7 cellular contexts compared by ENCODE assay signal in the genomic region with DNA sequence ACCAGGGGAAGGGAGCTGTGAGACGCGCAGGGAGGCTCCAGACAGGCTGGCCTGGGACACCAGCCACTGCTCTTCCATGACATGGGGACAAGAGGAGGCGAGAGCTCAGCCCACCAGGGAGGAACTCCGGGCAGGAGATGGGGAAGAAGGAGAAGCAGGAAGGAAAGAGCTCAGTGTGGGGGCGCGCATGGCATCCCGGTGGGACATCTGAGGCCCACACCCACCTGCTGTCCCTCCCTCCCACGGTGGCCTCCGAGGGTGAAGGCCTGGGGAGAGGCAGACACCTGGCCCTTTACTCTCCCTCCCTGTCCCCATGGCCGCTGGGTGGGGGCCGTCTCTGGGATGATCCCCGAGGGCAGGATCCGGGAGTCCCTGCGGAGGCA. TPM values are rescaled to one million over a fixed set of nuclear protein-coding genes. Genes with fewer than 3 reads are reported as not detected.
DNase-seq lines count a peak whose midpoint lies in the region; ATAC-seq, FAIRE-seq and TF ChIP-seq lines count a peak whose summit lies in the region.
"Not testable (repeated sequence)": the region's sequence is repeated elsewhere in the genome, so short reads cannot be mapped to it uniquely, and the experiment has no call there.
"Had no signal": no experiment of that assay in that cellular context is flagged by ENCODE, and none has a peak within 500 bp of the region (broad histone marks: within the 10 kb centered on the region; RNA-seq: fewer than 3 reads in every experiment).

No MANE protein-coding gene starts in this region.

- FAIRE-seq in GM12878 (lab: Jason Lieb, UNC) = not testable (repeated sequence)

- peaks cover 18% of the 10 kb centered on the region; the same call in 1 of the 2 replicates for H3F3A ChIP-seq in GM23338 (replicated peaks; ENCODE audit: low read depth)
- H3F3A ChIP-seq in SU-DHL-6 (ENCODE audit: insufficient read depth) = not testable (repeated sequence)

- RAD21 ChIA-PET in GM12878 (lab: Charles Lee; ENCODE audit: unreplicated experiment) = interaction anchor here (0.9 to 1.6 kb wide), 2 partner anchors 59 to 75 kb away, joined by 3 read pairs; no protein-coding TSS in a partner anchor

- not testable (repeated sequence) for TF ChIP-seq CTCF in GM23338 (conservative IDR thresholded peaks at IDR 0.05; ENCODE audit: low read depth in 2 of 2); SU-DHL-6 (IDR thresholded peaks at IDR 0.05; ENCODE audit: insufficient read depth, low read length, poor library complexity, severe bottlenecking); GM12878 (IDR thresholded peaks at IDR 0.05 in 2 of 3, conservative IDR thresholded peaks at IDR 0.05 in 1 of 3; ENCODE audit: control insufficient read depth in 2 of 3, extremely low read depth in 1 of 3, insufficient read depth in 1 of 3, low read depth in 3 of 3, low read length in 3 of 3); right atrium auricular region (IDR thresholded peaks at IDR 0.05); osteocyte (IDR thresholded peaks at IDR 0.05); uterus (IDR thresholded peaks at IDR 0.05)

- H3K27ac ChIP-seq in GM23338 (ENCODE audit: low read depth) = peak overlapping the region; percentile 84; the same call in 1 of the 2 replicates
- H3K27ac ChIP-seq in SU-DHL-6 (ENCODE audit: low read depth, low read length) = peak overlapping the region; percentile 66; the same call in 1 of the 2 replicates
- H3K27ac ChIP-seq in GM12878 (ENCODE audit: control insufficient read depth, insufficient read depth) = not testable (repeated sequence)
- peak overlapping the region; percentile 87 to 89 for H3K27ac ChIP-seq in right atrium auricular region
- H3K27ac ChIP-seq in uterus = peak overlapping the region; percentile 88 to 90

- not testable (repeated sequence) for H3K9me3 Mint-ChIP-seq in GM23338; osteocyte (ENCODE audit: unreplicated experiment)

- in situ Hi-C loops in GM12878 (cut with MboI) = not testable (repeated sequence)

- TF ChIP-seq EP300 in GM12878 (IDR thresholded peaks at IDR 0.05; ENCODE audit: borderline replicate concordance in 1 of 2, control insufficient read depth in 1 of 2, low read depth in 2 of 2, low read length in 2 of 2) = not testable (repeated sequence)

- H3K27me3 Mint-ChIP-seq in GM23338 (ENCODE audit: insufficient read depth, low read depth, poor library complexity) = peaks cover 19% of the 10 kb centered on the region
- H3K27me3 Mint-ChIP-seq in osteocyte (ENCODE audit: unreplicated experiment) = not testable (repeated sequence)

- not testable (repeated sequence) for H3K36me3 Mint-ChIP-seq in GM23338 (ENCODE audit: low read depth); osteocyte (ENCODE audit: unreplicated experiment)

- H3K4me1 Mint-ChIP-seq in GM23338 (peaks cover 52% of the 10 kb centered on the region), osteocyte (ENCODE audit: unreplicated experiment) (peaks cover 14% of the 10 kb centered on the region)

- not testable (repeated sequence) for H3K36me3 ChIP-seq in GM23338 (ENCODE audit: insufficient read depth); SU-DHL-6 (ENCODE audit: low read length); GM12878 (ENCODE audit: control insufficient read depth in 2 of 2, insufficient read depth in 2 of 2, low read length in 1 of 2); right atrium auricular region; uterus

- not testable (repeated sequence) for TF ChIP-seq RAD21 in GM12878 (IDR thresholded peaks at IDR 0.05; ENCODE audit: insufficient read depth, low read depth, low read length)

- CTCF ChIA-PET in GM12878 (lab: Yijun Ruan, JAX) = interaction anchor here (0.6 to 1.8 kb wide), 2 partner anchors 37 to 424 kb away, joined by 4 to 5 read pairs; no protein-coding TSS in a partner anchor

- H3K4me3 Mint-ChIP-seq in GM23338 = peak overlapping the region; percentile 72
- peak overlapping the region; percentile 57 for H3K4me3 Mint-ChIP-seq in osteocyte (ENCODE audit: unreplicated experiment)

- H3K9me2 ChIP-seq in GM23338 (ENCODE audit: insufficient read depth); SU-DHL-6 (replicated peaks; ENCODE audit: insufficient read depth, low read length): not testable (repeated sequence)

- BruUV-seq in GM12878 (replicated peaks; lab: Mats Ljungman, UMichigan) = not testable (repeated sequence)

- not testable (repeated sequence) for TF ChIP-seq POLR2A in GM12878 (IDR thresholded peaks at IDR 0.05; ENCODE audit: low read depth, low read length); uterus (IDR thresholded peaks at IDR 0.05)

- not testable (repeated sequence) for H2AFZ ChIP-seq in GM23338; SU-DHL-6 (ENCODE audit: low read depth, low read length, severe bottlenecking); GM12878 (ENCODE audit: control insufficient read depth, low read depth, low read length)

- not testable (repeated sequence) for H4K20me1 ChIP-seq in GM23338 (replicated peaks; ENCODE audit: insufficient read depth); SU-DHL-6 (ENCODE audit: low read depth, low read length); GM12878 (ENCODE audit: control insufficient read depth, insufficient read depth)

- H3K9ac ChIP-seq in SU-DHL-6 (ENCODE audit: low read length) = peak overlapping the region; percentile 65
- not testable (repeated sequence) for H3K9ac ChIP-seq in GM12878 (ENCODE audit: control insufficient read depth, insufficient read depth, low read length)

- peak overlapping the region; percentile 82 for H3K4me2 ChIP-seq in GM23338
- H3K4me2 ChIP-seq in SU-DHL-6 (ENCODE audit: low read depth, low read length, poor library complexity, severe bottlenecking) = peak overlapping the region; percentile 72
- peak overlapping the region; percentile 48; the same call in 1 of the 2 replicates for H3K4me2 ChIP-seq in GM12878 (ENCODE audit: control insufficient read depth, insufficient read depth)

- H3K4me3 ChIP-seq in GM23338 (peak overlapping the region; percentile 63), GM12878 (peak overlapping the region; percentile 3; the same call in 1 of the 2 replicates), right atrium auricular region (peak overlapping the region; percentile 70 to 77), uterus (peak overlapping the region; percentile 42 to 52)
- not testable (repeated sequence) for H3K4me3 ChIP-seq in SU-DHL-6 (ENCODE audit: insufficient read depth, low read length, poor library complexity, severe bottlenecking)

- not testable (repeated sequence) for H3K79me2 ChIP-seq in GM23338 (replicated peaks; ENCODE audit: insufficient read depth)
- H3K79me2 ChIP-seq in SU-DHL-6 (ENCODE audit: insufficient read depth, low read length) (peaks cover 12% of the 10 kb centered on the region), GM12878 (ENCODE audit: control insufficient read depth, insufficient read depth, low read length) (peaks cover 17% of the 10 kb centered on the region)

- H3K4me1 ChIP-seq in GM23338 (ENCODE audit: insufficient read depth) (peaks cover 38% of the 10 kb centered on the region), right atrium auricular region (peaks cover 0 to 11% of the 10 kb centered on the region in 2 donors)
- not testable (repeated sequence) for H3K4me1 ChIP-seq in GM12878 (ENCODE audit: control insufficient read depth, insufficient read depth, low read length); uterus

- not testable (repeated sequence) for H3K9me3 ChIP-seq in SU-DHL-6 (ENCODE audit: insufficient read depth, low read length); GM12878 (replicated peaks; ENCODE audit: control insufficient read depth, insufficient read depth, low read length); right atrium auricular region; uterus

- peak; percentile 8 for ATAC-seq in GM23338
- ATAC-seq in GM12878 = not testable (repeated sequence)

- not testable (repeated sequence) for H3K27me3 ChIP-seq in GM23338 (ENCODE audit: insufficient read depth); SU-DHL-6 (ENCODE audit: low read length); GM12878 (replicated peaks in 1 of 2; ENCODE audit: control insufficient read depth in 2 of 2, insufficient read depth in 2 of 2, low read length in 1 of 2); right atrium auricular region; uterus

- POLR2A ChIA-PET in GM12878 (lab: Charles Lee) = interaction anchor here (0.6 kb wide), 1 partner anchor 29 kb away, joined by 4 read pairs; no protein-coding TSS in a partner anchor

- SMC1A ChIA-PET in GM12878 (lab: Charles Lee; ENCODE audit: uncharacterized antibody, unreplicated experiment) = interaction anchor here (0.7 kb wide), 1 partner anchor 21 kb away, joined by 3 read pairs; no protein-coding TSS in a partner anchor

- intact Hi-C loops in GM12878 (cut with micrococcal nuclease; ENCODE audit: unreplicated experiment); uterus (cut with DNase I; ENCODE audit: low total_unique reads): not testable (repeated sequence)

- WGBS in GM12878 (ENCODE audit: insufficient coverage, insufficient replicate concordance, low lambda C conversion rate, missing lambda C conversion rate) = 42% methylated on average over 7 of the region's 14 CpGs

- peak overlapping the region; percentile 90 for H3K27ac Mint-ChIP-seq in GM23338
- H3K27ac Mint-ChIP-seq in osteocyte (ENCODE audit: unreplicated experiment) = peak overlapping the region; percentile 62

- DNase-seq in GM23338 (ENCODE audit: low spot score); GM12878 (ENCODE audit: low read depth, low spot score); right atrium auricular region (ENCODE audit: low spot score); osteocyte (ENCODE audit: extremely low spot score, unreplicated experiment); uterus: not testable (repeated sequence)

RNA-seq across cellular contexts. Expression of a gene that starts 0.5 kb away (rescaled TPM):
- total RNA-seq in GM23338 (2014; rRNA removed; shearing (Covaris generic)) = 3.4 and 4.7 TPM in 2 replicates
- polyA plus RNA-seq in GM23338 (2016; fragmentation: Nextera tagmentation; extraction: Ambion mirVana) = 3.4 and 3.5 TPM in 2 replicates
- total RNA-seq in GM12878 (2013; cell fraction: nucleolus; rRNA removed) = 16.3 and 17.2 TPM in 2 replicates
- 10.9 and 13.1 TPM in 2 replicates for total RNA-seq in GM12878 (2014; rRNA removed)
- total RNA-seq in GM12878 (2014; rRNA removed; fragmentation: Illumina TruSeq; extraction: Trizol) = 7.4 and 7.7 TPM in 2 replicates
- total RNA-seq in GM12878 (2021) = 29.1 and 30.6 TPM in 2 replicates
- polyA plus RNA-seq in GM12878 (2011; ENCODE audit: low read depth) = 9.6 TPM
- polyA plus RNA-seq in GM12878 (2011; rRNA removed) = 4.7 and 7.8 TPM in 2 replicates
- polyA plus RNA-seq in GM12878 (2011; cell fraction: cytosol; rRNA removed) = 7.3 and 8.6 TPM in 2 replicates
- 7.7 and 7.9 TPM in 2 replicates for polyA plus RNA-seq in GM12878 (2011; cell fraction: nucleus; rRNA removed)
- polyA plus RNA-seq in GM12878 (2012) = 11.1 TPM in 2 replicates
- polyA plus RNA-seq in GM12878 (2014; fragmentation: Illumina TruSeq; extraction: Trizol) = 13.7 and 17.8 TPM in 2 replicates
- polyA plus RNA-seq in GM12878 (2014; fragmentation: Nextera tagmentation; extraction: Ambion mirVana) = 1 to 10 TPM; 7.5 to 9.6 TPM
- polyA plus RNA-seq in GM12878 (2014; rRNA removed) = 13.3 and 14.7 TPM in 2 replicates
- polyA plus RNA-seq in GM12878 (2016; fragmentation: Nextera tagmentation; extraction: Ambion mirVana) = 10 to 100 TPM; 20.9 to 26.5 TPM
- polyA minus RNA-seq in GM12878 (2011; rRNA and poly(A)+ RNA removed) = 11.8 and 20.1 TPM in 2 replicates
- 7.2 and 10.8 TPM in 2 replicates for polyA minus RNA-seq in GM12878 (2011; cell fraction: cytosol; rRNA and poly(A)+ RNA removed)
- 13.9 and 15.3 TPM in 2 replicates for polyA minus RNA-seq in GM12878 (2011; cell fraction: nucleus; rRNA and poly(A)+ RNA removed)
- total RNA-seq in right atrium auricular region = 1 to 10 TPM; 3.4 to 6.3 TPM
- total RNA-seq in osteocyte = 9.9 and 13.0 TPM in 2 replicates
- 10 to 100 TPM in 1 of 4 donors, 1 to 10 TPM in 2, not detected in 1; 1.2 to 26.6 (median 4.2) TPM for total RNA-seq in uterus

RNA-seq across cellular contexts. Expression of a gene that starts 19.2 kb away (rescaled TPM):
- total RNA-seq in GM23338 (2014; rRNA removed; shearing (Covaris generic)) = 3.4 and 4.3 TPM in 2 replicates
- polyA plus RNA-seq in GM23338 (2016; fragmentation: Nextera tagmentation; extraction: Ambion mirVana) (6.7 and 9.4 TPM in 2 replicates), GM12878 (2011; rRNA removed) (12.3 and 20.2 TPM in 2 replicates), GM12878 (2014; fragmentation: Illumina TruSeq; extraction: Trizol) (10.0 and 22.1 TPM in 2 replicates), GM12878 (2014; fragmentation: Nextera tagmentation; extraction: Ambion mirVana) (1 to 10 TPM; 8.9 to 9.6 TPM), GM12878 (2014; rRNA removed) (17.1 and 17.3 TPM in 2 replicates), GM12878 (2016; fragmentation: Nextera tagmentation; extraction: Ambion mirVana) (10 to 100 TPM; 14.9 to 16.0 TPM)
- total RNA-seq in GM12878 (2013; cell fraction: nucleolus; rRNA removed) = 19.6 and 24.4 TPM in 2 replicates
- total RNA-seq in GM12878 (2014; rRNA removed) (13.0 and 14.2 TPM in 2 replicates), GM12878 (2014; rRNA removed; fragmentation: Illumina TruSeq; extraction: Trizol) (13.4 and 15.2 TPM in 2 replicates), GM12878 (2021) (26.9 and 27.8 TPM in 2 replicates), right atrium auricular region (1 to 10 TPM in 1 of 2 donors, not detected in 1; 1.4 TPM), osteocyte (2.8 TPM in 2 replicates), uterus (1 to 10 TPM in 2 of 4 donors, not detected in 2; 2.1 to 9.6 TPM)
- polyA plus RNA-seq in GM12878 (2011; ENCODE audit: low read depth) = 4.4 TPM
- polyA plus RNA-seq in GM12878 (2011; cell fraction: cytosol; rRNA removed) = 17.9 and 20.5 TPM in 2 replicates
- 19.8 and 30.2 TPM in 2 replicates for polyA plus RNA-seq in GM12878 (2011; cell fraction: nucleus; rRNA removed)
- polyA plus RNA-seq in GM12878 (2012) = 12.1 and 14.6 TPM in 2 replicates
- polyA minus RNA-seq in GM12878 (2011; rRNA and poly(A)+ RNA removed) = 25.4 and 42.3 TPM in 2 replicates
- polyA minus RNA-seq in GM12878 (2011; cell fraction: cytosol; rRNA and poly(A)+ RNA removed) = 6.8 and 12.9 TPM in 2 replicates
- 4.1 and 9.0 TPM in 2 replicates for polyA minus RNA-seq in GM12878 (2011; cell fraction: nucleus; rRNA and poly(A)+ RNA removed)

RNA-seq across cellular contexts. Expression of a gene that starts 26.1 kb away (rescaled TPM):
- 5.0 and 7.0 TPM in 2 replicates for total RNA-seq in GM23338 (2014; rRNA removed; shearing (Covaris generic))
- 49.2 and 49.3 TPM in 2 replicates for polyA plus RNA-seq in GM23338 (2016; fragmentation: Nextera tagmentation; extraction: Ambion mirVana)
- total RNA-seq in GM12878 (2013; cell fraction: nucleolus; rRNA removed) = 12.0 and 12.6 TPM in 2 replicates
- total RNA-seq in GM12878 (2014; rRNA removed) = 21.7 and 22.9 TPM in 2 replicates
- total RNA-seq in GM12878 (2014; rRNA removed; fragmentation: Illumina TruSeq; extraction: Trizol) = 21.5 and 23.3 TPM in 2 replicates
- 143 and 147 TPM in 2 replicates for total RNA-seq in GM12878 (2021)
- 73.5 TPM for polyA plus RNA-seq in GM12878 (2011; ENCODE audit: low read depth)
- polyA plus RNA-seq in GM12878 (2011; rRNA removed) = 56.5 and 69.4 TPM in 2 replicates
- 71.6 and 80.6 TPM in 2 replicates for polyA plus RNA-seq in GM12878 (2011; cell fraction: cytosol; rRNA removed)
- polyA plus RNA-seq in GM12878 (2011; cell fraction: nucleus; rRNA removed) = 31.6 and 32.5 TPM in 2 replicates
- polyA plus RNA-seq in GM12878 (2012) = 77.5 and 80.8 TPM in 2 replicates
- polyA plus RNA-seq in GM12878 (2014; fragmentation: Illumina TruSeq; extraction: Trizol) = 143 and 168 TPM in 2 replicates
- polyA plus RNA-seq in GM12878 (2014; fragmentation: Nextera tagmentation; extraction: Ambion mirVana) = 100 to 1,000 TPM; 258 to 290 TPM
- polyA plus RNA-seq in GM12878 (2014; rRNA removed) = 92.0 and 97.5 TPM in 2 replicates
- polyA plus RNA-seq in GM12878 (2016; fragmentation: Nextera tagmentation; extraction: Ambion mirVana) = 100 to 1,000 TPM; 248 to 271 TPM
- 32.8 and 47.2 TPM in 2 replicates for polyA minus RNA-seq in GM12878 (2011; rRNA and poly(A)+ RNA removed)
- polyA minus RNA-seq in GM12878 (2011; cell fraction: cytosol; rRNA and poly(A)+ RNA removed) = 32.3 and 36.1 TPM in 2 replicates
- 7.1 and 9.9 TPM in 2 replicates for polyA minus RNA-seq in GM12878 (2011; cell fraction: nucleus; rRNA and poly(A)+ RNA removed)
- 10 to 100 TPM in 1 of 2 donors, 1 to 10 TPM in 1; 9.1 to 12.5 TPM for total RNA-seq in right atrium auricular region
- total RNA-seq in osteocyte = 30.7 and 32.4 TPM in 2 replicates
- 10 to 100 TPM in 1 of 4 donors, 1 to 10 TPM in 3; 3.6 to 48.2 (median 6.7) TPM for total RNA-seq in uterus

RNA-seq across cellular contexts. Expression of a gene that starts 36.9 kb away (rescaled TPM):
- total RNA-seq in GM23338 (2014; rRNA removed; shearing (Covaris generic)) = 2.6 and 3.3 TPM in 2 replicates
- polyA plus RNA-seq in GM23338 (2016; fragmentation: Nextera tagmentation; extraction: Ambion mirVana) (1.8 and 2.1 TPM in 2 replicates), GM12878 (2011; rRNA removed) (170 and 174 TPM in 2 replicates), GM12878 (2014; fragmentation: Illumina TruSeq; extraction: Trizol) (168 and 171 TPM in 2 replicates), GM12878 (2014; fragmentation: Nextera tagmentation; extraction: Ambion mirVana) (100 to 1,000 TPM; 146 to 232 TPM), GM12878 (2014; rRNA removed) (170 and 181 TPM in 2 replicates), GM12878 (2016; fragmentation: Nextera tagmentation; extraction: Ambion mirVana) (100 to 1,000 TPM; 151 to 152 TPM)
- total RNA-seq in GM12878 (2013; cell fraction: nucleolus; rRNA removed) = 104 and 109 TPM in 2 replicates
- total RNA-seq in GM12878 (2014; rRNA removed) (152 and 164 TPM in 2 replicates), GM12878 (2014; rRNA removed; fragmentation: Illumina TruSeq; extraction: Trizol) (127 and 132 TPM in 2 replicates), GM12878 (2021) (102 and 103 TPM in 2 replicates), right atrium auricular region (1 to 10 TPM; 2.5 to 3.2 TPM), osteocyte (2.7 and 3.0 TPM in 2 replicates), uterus (10 to 100 TPM in 3 of 4 donors, 1 to 10 TPM in 1; 5.9 to 36.1 (median 21.6) TPM)
- 42.7 TPM for polyA plus RNA-seq in GM12878 (2011; ENCODE audit: low read depth)
- polyA plus RNA-seq in GM12878 (2011; cell fraction: cytosol; rRNA removed) = 156 and 159 TPM in 2 replicates
- polyA plus RNA-seq in GM12878 (2011; cell fraction: nucleus; rRNA removed) = 117 and 133 TPM in 2 replicates
- polyA plus RNA-seq in GM12878 (2012) = 52.0 and 75.4 TPM in 2 replicates
- 122 and 167 TPM in 2 replicates for polyA minus RNA-seq in GM12878 (2011; rRNA and poly(A)+ RNA removed)
- polyA minus RNA-seq in GM12878 (2011; cell fraction: cytosol; rRNA and poly(A)+ RNA removed) = 49.8 and 63.6 TPM in 2 replicates
- polyA minus RNA-seq in GM12878 (2011; cell fraction: nucleus; rRNA and poly(A)+ RNA removed) = 43.2 and 60.9 TPM in 2 replicates

RNA-seq across cellular contexts. Expression of a gene that starts 56.9 kb away (rescaled TPM):
- total RNA-seq in GM23338 (2014; rRNA removed; shearing (Covaris generic)) = not detected in 2 replicates
- not detected in 2 replicates for polyA plus RNA-seq in GM23338 (2016; fragmentation: Nextera tagmentation; extraction: Ambion mirVana)
- 8.9 and 9.1 TPM in 2 replicates for total RNA-seq in GM12878 (2013; cell fraction: nucleolus; rRNA removed)
- total RNA-seq in GM12878 (2014; rRNA removed) = 10.9 and 12.6 TPM in 2 replicates
- total RNA-seq in GM12878 (2014; rRNA removed; fragmentation: Illumina TruSeq; extraction: Trizol) = 10.0 and 11.2 TPM in 2 replicates
- 7.5 and 9.4 TPM in 2 replicates for total RNA-seq in GM12878 (2021)
- 15.9 TPM for polyA plus RNA-seq in GM12878 (2011; ENCODE audit: low read depth)
- 8.6 and 11.3 TPM in 2 replicates for polyA plus RNA-seq in GM12878 (2011; rRNA removed)
- polyA plus RNA-seq in GM12878 (2011; cell fraction: cytosol; rRNA removed) = 12.7 and 13.6 TPM in 2 replicates
- 12.1 and 14.9 TPM in 2 replicates for polyA plus RNA-seq in GM12878 (2011; cell fraction: nucleus; rRNA removed)
- polyA plus RNA-seq in GM12878 (2012) = 13.0 and 14.2 TPM in 2 replicates
- polyA plus RNA-seq in GM12878 (2014; fragmentation: Illumina TruSeq; extraction: Trizol) = 16.0 and 18.0 TPM in 2 replicates
- polyA plus RNA-seq in GM12878 (2014; fragmentation: Nextera tagmentation; extraction: Ambion mirVana) = 10 to 100 TPM; 20.3 to 23.0 TPM
- polyA plus RNA-seq in GM12878 (2014; rRNA removed) = 16.5 and 18.4 TPM in 2 replicates
- polyA plus RNA-seq in GM12878 (2016; fragmentation: Nextera tagmentation; extraction: Ambion mirVana) = 10 to 100 TPM; 14.6 to 15.0 TPM
- polyA minus RNA-seq in GM12878 (2011; rRNA and poly(A)+ RNA removed) = 11.8 and 23.2 TPM in 2 replicates
- polyA minus RNA-seq in GM12878 (2011; cell fraction: cytosol; rRNA and poly(A)+ RNA removed) = 4.5 and 5.5 TPM in 2 replicates
- polyA minus RNA-seq in GM12878 (2011; cell fraction: nucleus; rRNA and poly(A)+ RNA removed) = 18.3 and 20.2 TPM in 2 replicates
- 1 to 10 TPM in 1 of 2 donors, not detected in 1; 1.3 TPM for total RNA-seq in right atrium auricular region
- total RNA-seq in osteocyte = not detected in 2 replicates
- under 1 TPM in 1 of 4 donors, not detected in 3; 0.69 TPM for total RNA-seq in uterus
- total RNA-seq: liver had no signal
